8 cellular contexts compared by ENCODE assay signal in the genomic region with DNA sequence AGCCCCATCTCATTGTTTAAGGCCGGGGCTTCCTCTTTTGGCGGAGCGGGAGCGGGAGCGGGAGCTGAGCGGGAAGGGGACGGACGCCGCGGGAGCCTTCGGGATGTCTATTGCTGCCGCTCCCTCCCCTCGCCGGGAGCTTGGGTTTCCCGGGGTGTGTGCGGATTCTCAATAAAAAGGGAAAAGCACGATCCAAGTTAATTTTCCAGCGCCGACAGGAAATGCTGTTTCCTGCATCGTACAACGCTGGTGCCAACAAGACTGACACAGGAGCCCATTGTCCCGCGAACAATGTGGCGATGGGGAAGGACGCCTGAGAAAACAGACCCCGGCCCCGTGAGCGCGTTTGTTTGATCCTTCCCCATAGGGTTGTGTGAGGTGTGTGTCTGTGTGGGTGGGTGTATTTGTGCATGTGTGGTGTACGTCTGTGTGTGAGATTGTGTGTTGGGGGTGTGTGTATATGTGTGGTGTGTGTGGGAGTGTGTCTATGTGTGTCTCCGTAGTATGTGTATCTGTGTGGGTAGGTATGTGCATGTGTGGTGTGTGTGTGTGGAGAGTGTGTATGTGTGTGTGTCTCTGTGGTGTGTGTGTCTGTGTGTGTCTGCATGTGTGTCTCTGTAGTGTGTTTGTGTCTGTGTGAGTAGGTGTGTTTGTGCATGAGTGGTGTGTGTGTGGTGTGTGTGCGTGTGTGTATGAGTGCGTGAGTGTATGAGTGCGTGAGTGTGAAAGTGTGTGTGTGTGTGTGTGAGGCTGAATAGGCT. TPM values are rescaled to one million over a fixed set of nuclear protein-coding genes. Genes with fewer than 3 reads are reported as not detected.
DNase-seq lines count a peak whose midpoint lies in the region; ATAC-seq and TF ChIP-seq lines count a peak whose summit lies in the region.

No MANE protein-coding gene starts in this region.

- H3K9me2 ChIP-seq in PC-9 (ENCODE audit: insufficient read depth) = no peaks in the 10 kb centered on the region

- no peak overlapping the region for H3K27ac ChIP-seq in mammary epithelial cell (ENCODE audit: insufficient read depth, low read depth, low read length)
- no peak overlapping the region for H3K27ac ChIP-seq in urinary bladder (ENCODE audit: low read depth)
- no peak overlapping the region for H3K27ac ChIP-seq in PC-9

- POLR2A ChIA-PET in PC-9 (lab: Charles Lee; ENCODE audit: unreplicated experiment) = no interaction called here

- peaks cover 36% of the 10 kb centered on the region for H3K27me3 ChIP-seq in mammary epithelial cell (ENCODE audit: insufficient read depth, low read length)
- H3K27me3 ChIP-seq in PC-9 (ENCODE audit: insufficient read depth, low read depth) = peaks cover 46% of the 10 kb centered on the region

- H3K4me1 ChIP-seq in mammary epithelial cell (ENCODE audit: insufficient read depth, low read length) = no peaks in the 10 kb centered on the region
- H3K4me1 ChIP-seq in urinary bladder (ENCODE audit: insufficient read depth) = no peaks in the 10 kb centered on the region
- no peaks in the 10 kb centered on the region for H3K4me1 ChIP-seq in PC-9 (replicated peaks; ENCODE audit: insufficient read depth)

- BruUV-seq in mammary epithelial cell (replicated peaks; lab: Mats Ljungman, UMichigan) = no TSS peak
- no TSS peak for BruUV-seq in PC-9 (replicated peaks; lab: Mats Ljungman, UMichigan)

- H3K36me3 Mint-ChIP-seq in stimulated activated naive B cell treated with anti-CD40 and anti-IgM and Interleukin-4, amounts not matched to agents 10 μg/mL and 1 μg/mL and 100 μg/mL, for 72 hours = peaks cover 4 to 5% of the 10 kb centered on the region in 2 donors

- H3K9me3 ChIP-seq in mammary epithelial cell (replicated peaks; ENCODE audit: insufficient read depth, low read length) (no peaks in the 10 kb centered on the region), PC-9 (ENCODE audit: insufficient read depth, low read depth) (no peaks in the 10 kb centered on the region)

- H3K9ac ChIP-seq in mammary epithelial cell (ENCODE audit: insufficient read depth, low read length) = no peak overlapping the region

- peaks cover 11 to 24% of the 10 kb centered on the region in 2 donors for H3K4me1 Mint-ChIP-seq in stimulated activated naive B cell treated with anti-CD40 and anti-IgM and Interleukin-4, amounts not matched to agents 10 μg/mL and 1 μg/mL and 100 μg/mL, for 72 hours

- intact Hi-C loops in mammary epithelial cell (cut with micrococcal nuclease) (no loop called here), left colon (cut with DNase I, micrococcal nuclease) (no loop called here), PC-9 (cut with micrococcal nuclease; ENCODE audit: unreplicated experiment) (no loop called here)

- in situ Hi-C loops in mammary epithelial cell (cut with MboI; ENCODE audit: low sequenced_read_pairs in 2 of 2) = no loop called here

- H3K4me3 ChIP-seq in mammary epithelial cell (replicated peaks in 1 of 3; ENCODE audit: insufficient read depth in 1 of 3, low read depth in 2 of 3, low read length in 3 of 3) (no peak overlapping the region), urinary bladder (ENCODE audit: low read depth, low read length) (peak overlapping the region; percentile 49), PC-9 (no peak overlapping the region)

- H2AFZ ChIP-seq in mammary epithelial cell (ENCODE audit: low read depth, low read length) = no peak overlapping the region
- H2AFZ ChIP-seq in PC-9 = no peak overlapping the region

- H3K27ac Mint-ChIP-seq in stimulated activated naive B cell treated with anti-CD40 and anti-IgM and Interleukin-4, amounts not matched to agents 10 μg/mL and 1 μg/mL and 100 μg/mL, for 72 hours = no peak overlapping the region

- dilution Hi-C loops in mammary epithelial cell (cut with HindIII; ENCODE audit: low sequenced_read_pairs) = loop anchor here (5.0 kb wide), 1 partner anchor 79 kb away; no protein-coding TSS in a partner anchor

- peaks cover 0 to 3% of the 10 kb centered on the region in 2 donors for H3K9me3 Mint-ChIP-seq in stimulated activated naive B cell treated with anti-CD40 and anti-IgM and Interleukin-4, amounts not matched to agents 10 μg/mL and 1 μg/mL and 100 μg/mL, for 72 hours

- H3F3A ChIP-seq in PC-9 (ENCODE audit: insufficient read depth, low read depth) = no peaks in the 10 kb centered on the region

- H3K36me3 ChIP-seq in mammary epithelial cell (ENCODE audit: insufficient read depth, low read length) (no peaks in the 10 kb centered on the region), urinary bladder (ENCODE audit: insufficient read depth) (no peaks in the 10 kb centered on the region), PC-9 (ENCODE audit: low read depth) (no peaks in the 10 kb centered on the region)

- H3K4me3 Mint-ChIP-seq in stimulated activated naive B cell treated with anti-CD40 and anti-IgM and Interleukin-4, amounts not matched to agents 10 μg/mL and 1 μg/mL and 100 μg/mL, for 72 hours = no peak overlapping the region

- H3K27me3 Mint-ChIP-seq in stimulated activated naive B cell treated with anti-CD40 and anti-IgM and Interleukin-4, amounts not matched to agents 10 μg/mL and 1 μg/mL and 100 μg/mL, for 72 hours = peaks cover 12 to 15% of the 10 kb centered on the region in 2 donors

- 5% methylated on average over 21 of the region's 34 CpGs for WGBS in mammary epithelial cell (ENCODE audit: low coverage, missing lambda C conversion rate)
- WGBS in urinary bladder = 3% methylated on average over 34 of the region's 34 CpGs

- H3K4me2 ChIP-seq in mammary epithelial cell (ENCODE audit: insufficient read depth, low read depth, low read length) = peak overlapping the region; percentile 35
- H3K4me2 ChIP-seq in PC-9 = no peak overlapping the region

- H4K20me1 ChIP-seq in mammary epithelial cell (ENCODE audit: insufficient read depth, low read length) (no peaks in the 10 kb centered on the region), PC-9 (ENCODE audit: insufficient read depth) (no peaks in the 10 kb centered on the region)

- CTCF ChIA-PET in mammary epithelial cell (lab: Charles Lee; ENCODE audit: low non-redundant PET) = no interaction called here
- CTCF ChIA-PET in PC-9 (lab: Charles Lee) = no interaction called here

- H3K79me2 ChIP-seq in mammary epithelial cell (ENCODE audit: insufficient read depth, low read length) (no peaks in the 10 kb centered on the region), PC-9 (ENCODE audit: low read depth) (no peaks in the 10 kb centered on the region)

- DNase-seq in NCI-H2196 (lab: John Stamatoyannopoulos, UW; ENCODE audit: unreplicated experiment) (peak; percentile 4), NCI-H2196 treated with DMSO at 0.1 percent for 48 hours (lab: John Stamatoyannopoulos, UW; ENCODE audit: unreplicated experiment) (no peak), mammary epithelial cell (no peak), left colon (peak in 1 of 2 donors; percentile 49), PC-9 (no peak)
- no peak for DNase-seq in stimulated activated naive B cell treated with anti-CD40 and anti-IgM and Interleukin-4, amounts not matched to agents 10 μg/mL and 1 μg/mL and 100 μg/mL, for 72 hours

- peak; percentile 66 for ATAC-seq in left colon
- no peak for ATAC-seq in GM21447 (IDR thresholded peaks at IDR 0.05; ENCODE audit: unreplicated experiment)
- ATAC-seq in stimulated activated naive B cell treated with anti-CD40 and anti-IgM and Interleukin-4, amounts not matched to agents 10 μg/mL and 1 μg/mL and 100 μg/mL, for 72 hours (replicated peaks) = no peak

- TF ChIP-seq CTCF in mammary epithelial cell (conservative IDR thresholded peaks at IDR 0.05 in 1 of 2, IDR thresholded peaks at IDR 0.05 in 1 of 2; ENCODE audit: extremely low read depth in 1 of 2, insufficient read depth in 1 of 2, low read depth in 1 of 2, low read length in 2 of 2) = no peak
- TF ChIP-seq CTCF in PC-9 (conservative IDR thresholded peaks at IDR 0.05) = no peak

RNA-seq across cellular contexts. Expression of a gene that starts 36.4 kb away (rescaled TPM):
- not detected for total RNA-seq in mammary epithelial cell
- not detected for polyA plus RNA-seq in mammary epithelial cell
- polyA minus RNA-seq in mammary epithelial cell = not detected
- total RNA-seq in left colon = 1 to 10 TPM; 5.7 to 5.8 TPM
- 37.5 TPM for total RNA-seq in urinary bladder
- polyA plus RNA-seq in urinary bladder = 20.3 TPM
- total RNA-seq in PC-9 (2021) = not detected in 2 replicates
